19 cellular contexts compared by ENCODE assay signal in the genomic region with DNA sequence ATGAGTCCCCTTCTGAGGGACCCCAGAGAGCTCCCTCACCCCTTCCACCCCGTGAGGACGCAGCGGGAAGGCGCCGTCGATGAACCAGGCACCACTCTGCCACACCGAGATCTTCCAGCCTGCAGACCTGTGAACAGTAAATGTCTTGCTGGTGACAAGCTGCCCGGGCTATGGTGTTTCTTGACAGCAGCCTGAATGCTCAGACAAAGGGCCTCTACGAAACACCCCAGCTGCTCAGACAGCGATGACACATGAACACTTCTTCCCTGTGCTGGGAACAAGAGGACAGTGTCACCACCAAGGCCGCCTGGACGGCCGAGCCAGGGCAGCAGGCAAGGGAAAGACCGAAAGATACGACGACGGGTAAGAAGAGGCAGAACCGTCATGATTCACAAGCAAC. TPM values are rescaled to one million over a fixed set of nuclear protein-coding genes. Genes with fewer than 3 reads are reported as not detected.
DNase-seq lines count a peak whose midpoint lies in the region; ATAC-seq, FAIRE-seq and TF ChIP-seq lines count a peak whose summit lies in the region.
"Had no signal": no experiment of that assay in that cellular context is flagged by ENCODE, and none has a peak within 500 bp of the region (broad histone marks: within the 10 kb centered on the region; RNA-seq: fewer than 3 reads in every experiment).

No MANE protein-coding gene starts in this region.

- H3K56ac ChIP-seq in IMR-90 (ENCODE audit: extremely low read depth, insufficient read depth, low read length): no peak overlapping the region

- WGBS in IMR-90 (ENCODE audit: extremely low coverage in 2 of 2, insufficient read length in 1 of 2), 2 experiments: 70% methylated on average over 7 of the region's 18 CpGs; no CpG with 5 or more reads in 1 of the 2 experiments
- 97% methylated on average over 17 of the region's 18 CpGs for WGBS in HepG2 (ENCODE audit: low lambda C conversion rate)

- peaks cover 3% of the 10 kb centered on the region; the same call in 1 of the 2 replicates for H3K9me3 ChIP-seq in IMR-90 (ENCODE audit: control insufficient read depth, insufficient read depth, low read length)
- no peaks in the 10 kb centered on the region for H3K9me3 ChIP-seq in HepG2 (ENCODE audit: low read length)
- H3K9me3 ChIP-seq: pancreas, vagina had no signal

- H4K5ac ChIP-seq in IMR-90 (ENCODE audit: low read depth, low read length): no peak overlapping the region

- H4K20me1 ChIP-seq in IMR-90 (ENCODE audit: insufficient read depth, low read length) (no peaks in the 10 kb centered on the region), HepG2 (ENCODE audit: insufficient read depth, low read length) (no peaks in the 10 kb centered on the region)

- H3K4me3 ChIP-seq in IMR-90 (ENCODE audit: insufficient read depth, low read depth, low read length): no peak overlapping the region
- no peak overlapping the region for H3K4me3 ChIP-seq in HepG2 (replicated peaks in 1 of 3; ENCODE audit: insufficient read depth in 1 of 3, low read depth in 2 of 3, low read length in 3 of 3)
- H3K4me3 ChIP-seq: K562, pancreas, vagina had no signal

- TF ChIP-seq RAD21 in IMR-90 (IDR thresholded peaks at IDR 0.05; ENCODE audit: low read length): no peak
- no peak for TF ChIP-seq RAD21 in HepG2 (CRISPR knock-in tag; IDR thresholded peaks at IDR 0.05)

- no peak overlapping the region for H4K8ac ChIP-seq in IMR-90 (ENCODE audit: low read depth in 2 of 2, low read length in 2 of 2)

- H3K9me1 ChIP-seq in IMR-90 (ENCODE audit: insufficient read depth, low read length): no peaks in the 10 kb centered on the region

- H3K27me3 ChIP-seq in IMR-90 (ENCODE audit: control insufficient read depth, insufficient read depth, low read length): no peaks in the 10 kb centered on the region
- H3K27me3 ChIP-seq in HepG2 (ENCODE audit: control insufficient read depth in 1 of 2, insufficient read depth in 2 of 2, low read length in 2 of 2): no peaks in the 10 kb centered on the region
- H3K27me3 ChIP-seq: pancreas, vagina had no signal

- intact Hi-C loops in IMR-90 (cut with micrococcal nuclease): no loop called here
- intact Hi-C loops in HepG2 (cut with micrococcal nuclease; ENCODE audit: unreplicated experiment): no loop called here

- H4K91ac ChIP-seq in IMR-90 (ENCODE audit: insufficient read depth, low read depth, low read length): no peak overlapping the region

- TF ChIP-seq CTCF in IMR-90 (conservative IDR thresholded peaks at IDR 0.05; ENCODE audit: low read depth, low read length) (no peak), HepG2 (CRISPR knock-in tag; IDR thresholded peaks at IDR 0.05) (no peak), GM13977 (IDR thresholded peaks at IDR 0.05; ENCODE audit: extremely low read depth, insufficient read depth, missing control alignments) (no peak)

- no peak overlapping the region for H3K9ac ChIP-seq in IMR-90 (ENCODE audit: low read depth, low read length)
- H3K9ac ChIP-seq in HepG2 (ENCODE audit: insufficient read depth, low read depth, low read length): no peak overlapping the region

- H2BK5ac ChIP-seq in IMR-90 (ENCODE audit: low read depth, low read length, poor library complexity, severe bottlenecking): no peak overlapping the region

- ATAC-seq in IMR-90 (ENCODE audit: low read depth) (no peak), HepG2 (no peak), HG02763 (IDR thresholded peaks at IDR 0.05; ENCODE audit: unreplicated experiment) (no peak), HG03039 (IDR thresholded peaks at IDR 0.05; ENCODE audit: unreplicated experiment) (no peak)
- ATAC-seq: K562; stimulated activated naive CD8-positive, alpha-beta T cell treated with anti-CD3 and anti-CD28 coated beads, Interleukin-15, amount 100 ng/mL, for 72 hours had no signal

- BruUV-seq in IMR-90 (replicated peaks; lab: Mats Ljungman, UMichigan) (no TSS peak), HepG2 (replicated peaks; lab: Mats Ljungman, UMichigan) (no TSS peak)

- no peak overlapping the region for H3K14ac ChIP-seq in IMR-90 (replicated peaks; ENCODE audit: low read depth, low read length)

- FAIRE-seq in frontal cortex (lab: Jason Lieb, UNC) (no peak), HepG2 (lab: Jason Lieb, UNC) (no peak)
- FAIRE-seq: endometrium, K562, pancreas had no signal

- H2AFZ ChIP-seq in IMR-90 (replicated peaks; ENCODE audit: low read length, poor library complexity) (peak overlapping the region; percentile 28), HepG2 (ENCODE audit: low read length) (no peak overlapping the region)

- H3K36me3 ChIP-seq in IMR-90 (ENCODE audit: control insufficient read depth, insufficient read depth, low read length): peaks cover 16% of the 10 kb centered on the region
- peaks cover 3 to 7% of the 10 kb centered on the region in 2 experiments; a peak in 2 of 5 replicates for H3K36me3 ChIP-seq in HepG2 (replicated peaks in 1 of 2; ENCODE audit: control insufficient read depth in 1 of 2, insufficient read depth in 2 of 2, low read length in 2 of 2)
- H3K36me3 ChIP-seq: pancreas had no signal

- no peak overlapping the region for H2AK9ac ChIP-seq in IMR-90 (replicated peaks; ENCODE audit: low read depth, low read length, poor library complexity)

- H3K79me2 ChIP-seq in HepG2 (ENCODE audit: insufficient read depth, low read length): no peaks in the 10 kb centered on the region

- H3K27ac ChIP-seq in IMR-90 (ENCODE audit: insufficient read depth, low read length) (no peak overlapping the region), HepG2 (ENCODE audit: extremely low read length, insufficient read depth, low read length) (no peak overlapping the region)
- H3K27ac ChIP-seq: HL-60, pancreas, vagina had no signal

- TF ChIP-seq POLR2A in IMR-90 (IDR thresholded peaks at IDR 0.05; ENCODE audit: low read depth, low read length) (no peak), HepG2 (IDR thresholded peaks at IDR 0.05; ENCODE audit: insufficient read depth in 1 of 2, low read depth in 2 of 2, low read length in 2 of 2) (no peak)

- H3K23ac ChIP-seq in IMR-90 (ENCODE audit: low read depth, low read length): no peak overlapping the region

- no peak overlapping the region for H2AK5ac ChIP-seq in IMR-90 (ENCODE audit: low read depth, low read length)

- dilution Hi-C loops in IMR-90 (cut with HindIII; ENCODE audit: low sequenced_read_pairs, unreplicated experiment): no loop called here

- H3K4me1 ChIP-seq in IMR-90 (ENCODE audit: control insufficient read depth, insufficient read depth, low read length) (no peaks in the 10 kb centered on the region; the same call in 1 of the 2 replicates), HepG2 (ENCODE audit: insufficient read depth, low read length) (0 out of 2 replicates have a peak, but pooled peaks cover 5% of the 10 kb centered on the region)
- H3K4me1 ChIP-seq: pancreas, vagina had no signal

- no peaks in the 10 kb centered on the region; a peak in 1 of 4 replicates for H3K79me1 ChIP-seq in IMR-90 (ENCODE audit: low read depth in 1 of 2, low read length in 2 of 2)

- H3K4me2 ChIP-seq in IMR-90 (ENCODE audit: low read depth, low read length) (no peak overlapping the region), HepG2 (ENCODE audit: low read depth, low read length) (no peak overlapping the region)

- CTCF ChIA-PET in IMR-90 (lab: Yijun Ruan, JAX): no interaction called here
- CTCF ChIA-PET in HepG2 (lab: Yijun Ruan, JAX; ENCODE audit: low intra/inter-chr PET ratio, low total read pairs): no interaction called here

- no peak for DNase-seq in IMR-90
- DNase-seq in frontal cortex (ENCODE audit: low spot score in 2 of 2): peak; percentile 58 to 66
- DNase-seq in HepG2 (ENCODE audit: low spot score): no peak
- DNase-seq in pons (ENCODE audit: low spot score): peak; percentile 94
- DNase-seq in GM13977 (ENCODE audit: low spot score): no peak
- no peak for DNase-seq in 8988T
- DNase-seq: activated CD4-positive, alpha-beta T cell treated with anti-CD3 and anti-CD28 coated beads, Interleukin-2, amount 50 U/mL, for 48 hours; CD8-positive, alpha-beta memory T cell; cerebellar nuclear complex; NCI-H1092; NCI-H748 treated with DMSO at 0.1 percent for 48 hours; stimulated activated naive CD8-positive, alpha-beta T cell treated with anti-CD3 and anti-CD28 coated beads, Interleukin-15, amount 100 ng/mL, for 72 hours had no signal

- TF ChIP-seq EP300 in HepG2 (IDR thresholded peaks at IDR 0.05; ENCODE audit: low read depth in 2 of 2, low read length in 2 of 2) (no peak), HepG2 (CRISPR knock-in tag; IDR thresholded peaks at IDR 0.05; ENCODE audit: borderline replicate concordance) (no peak)

- in situ Hi-C loops in IMR-90 (cut with MboI; ENCODE audit: low sequenced_read_pairs) (no loop called here), HepG2 (cut with HindIII; ENCODE audit: extremely low pct_ligation_motif_present, low pct_unique_long_range_greater_than_20kb) (no loop called here), GM13977 (cut with MboI; ENCODE audit: low pct_unique_long_range_greater_than_20kb, low sequenced_read_pairs, unreplicated experiment) (no loop called here)

- no peak overlapping the region for H2BK120ac ChIP-seq in IMR-90 (ENCODE audit: low read depth, low read length)

- POLR2A ChIA-PET in IMR-90 (lab: Charles Lee; ENCODE audit: unreplicated experiment): no interaction called here
- POLR2A ChIA-PET in HepG2 (lab: Yijun Ruan, JAX): no interaction called here

- no peak overlapping the region for H2BK15ac ChIP-seq in IMR-90 (ENCODE audit: low read depth, low read length)

- H3K4ac ChIP-seq in IMR-90 (ENCODE audit: low read depth, low read length): no peak overlapping the region

- no peak overlapping the region for H2BK20ac ChIP-seq in IMR-90 (ENCODE audit: low read depth, low read length)

- H3K18ac ChIP-seq in IMR-90 (ENCODE audit: low read depth, low read length): no peak overlapping the region

RNA-seq across cellular contexts. Expression of a gene that starts 30.6 kb away (rescaled TPM):
- total RNA-seq in IMR-90 (2012; rRNA removed) (24.0 and 24.7 TPM in 2 replicates), frontal cortex (23.6 TPM), HepG2 (2016; rRNA removed; fragmentation: Illumina TruSeq; extraction: Trizol) (35.6 and 39.6 TPM in 2 replicates)
- polyA plus RNA-seq in IMR-90 (2012; rRNA removed) (31.6 and 36.6 TPM in 2 replicates), HepG2 (2011; rRNA removed) (20.2 and 22.1 TPM in 2 replicates)
- polyA plus RNA-seq in IMR-90 (2012; cell fraction: cytosol; rRNA removed): 35.3 and 45.5 TPM in 2 replicates
- 29.3 and 56.5 TPM in 2 replicates for polyA plus RNA-seq in IMR-90 (2012; cell fraction: nucleus; rRNA removed; ENCODE audit: low replicate concordance)
- total RNA-seq in HepG2 (2016; cell fraction: cytosol; rRNA removed; fragmentation: Illumina TruSeq; extraction: Trizol; ENCODE audit: low read depth): 33.9 and 34.6 TPM in 2 replicates
- 32.3 and 41.0 TPM in 2 replicates for total RNA-seq in HepG2 (2016; cell fraction: insoluble cytoplasmic fraction; rRNA removed; fragmentation: Illumina TruSeq; extraction: Trizol)
- total RNA-seq in HepG2 (2016; cell fraction: membrane; rRNA removed; fragmentation: Illumina TruSeq; extraction: Trizol): 50.6 and 52.4 TPM in 2 replicates
- total RNA-seq in HepG2 (2016; cell fraction: nucleus; rRNA removed; fragmentation: Illumina TruSeq; extraction: Trizol): 17.0 and 20.4 TPM in 2 replicates
- 18.4 and 31.3 TPM in 2 replicates for polyA plus RNA-seq in HepG2 (2011; cell fraction: cytosol; rRNA removed)
- 29.4 and 36.8 TPM in 2 replicates for polyA plus RNA-seq in HepG2 (2011; cell fraction: nucleus; rRNA removed)
- 16.6 and 18.3 TPM in 2 replicates for polyA plus RNA-seq in HepG2 (2012)
- 46.6 and 50.3 TPM in 2 replicates for polyA plus RNA-seq in HepG2 (2016; cell fraction: cytosol; fragmentation: Illumina TruSeq; extraction: Trizol; ENCODE audit: low read depth)
- 38.1 and 42.7 TPM in 2 replicates for polyA plus RNA-seq in HepG2 (2016; cell fraction: insoluble cytoplasmic fraction; fragmentation: Illumina TruSeq; extraction: Trizol; ENCODE audit: low read depth)
- polyA plus RNA-seq in HepG2 (2016; cell fraction: membrane; fragmentation: Illumina TruSeq; extraction: Trizol; ENCODE audit: low read depth): 50.6 and 54.4 TPM in 2 replicates
- polyA plus RNA-seq in HepG2 (2016; cell fraction: nucleus; fragmentation: Illumina TruSeq; extraction: Trizol; ENCODE audit: insufficient read depth, low read depth): 41.5 and 48.9 TPM in 2 replicates
- 14.7 and 27.7 TPM in 2 replicates for polyA minus RNA-seq in HepG2 (2011; rRNA and poly(A)+ RNA removed; ENCODE audit: low replicate concordance)
- 10.6 and 14.2 TPM in 2 replicates for polyA minus RNA-seq in HepG2 (2011; cell fraction: cytosol; rRNA and poly(A)+ RNA removed)
- polyA minus RNA-seq in HepG2 (2011; cell fraction: nucleus; rRNA and poly(A)+ RNA removed): 4.7 and 7.2 TPM in 2 replicates

RNA-seq across cellular contexts. Expression of a gene that starts 37.5 kb away (rescaled TPM):
- total RNA-seq in IMR-90 (2012; rRNA removed) (11.1 and 13.3 TPM in 2 replicates), frontal cortex (17.1 TPM), HepG2 (2016; rRNA removed; fragmentation: Illumina TruSeq; extraction: Trizol) (10.2 and 17.0 TPM in 2 replicates)
- polyA plus RNA-seq in IMR-90 (2012; rRNA removed) (13.2 and 13.7 TPM in 2 replicates), HepG2 (2011; rRNA removed) (21.4 and 26.0 TPM in 2 replicates)
- polyA plus RNA-seq in IMR-90 (2012; cell fraction: cytosol; rRNA removed): 9.1 and 13.3 TPM in 2 replicates
- polyA plus RNA-seq in IMR-90 (2012; cell fraction: nucleus; rRNA removed; ENCODE audit: low replicate concordance): 52.7 and 142 TPM in 2 replicates
- total RNA-seq in HepG2 (2016; cell fraction: cytosol; rRNA removed; fragmentation: Illumina TruSeq; extraction: Trizol; ENCODE audit: low read depth): 40.0 and 45.6 TPM in 2 replicates
- 9.9 and 18.2 TPM in 2 replicates for total RNA-seq in HepG2 (2016; cell fraction: insoluble cytoplasmic fraction; rRNA removed; fragmentation: Illumina TruSeq; extraction: Trizol)
- total RNA-seq in HepG2 (2016; cell fraction: membrane; rRNA removed; fragmentation: Illumina TruSeq; extraction: Trizol): 24.0 and 29.4 TPM in 2 replicates
- total RNA-seq in HepG2 (2016; cell fraction: nucleus; rRNA removed; fragmentation: Illumina TruSeq; extraction: Trizol): 16.8 and 20.3 TPM in 2 replicates
- polyA plus RNA-seq in HepG2 (2011; cell fraction: cytosol; rRNA removed): 12.7 and 19.9 TPM in 2 replicates
- polyA plus RNA-seq in HepG2 (2011; cell fraction: nucleus; rRNA removed): 123 and 149 TPM in 2 replicates
- 9.5 and 14.7 TPM in 2 replicates for polyA plus RNA-seq in HepG2 (2012)
- 4.1 and 5.7 TPM in 2 replicates for polyA plus RNA-seq in HepG2 (2016; cell fraction: cytosol; fragmentation: Illumina TruSeq; extraction: Trizol; ENCODE audit: low read depth)
- polyA plus RNA-seq in HepG2 (2016; cell fraction: insoluble cytoplasmic fraction; fragmentation: Illumina TruSeq; extraction: Trizol; ENCODE audit: low read depth): 11.5 and 12.7 TPM in 2 replicates
- polyA plus RNA-seq in HepG2 (2016; cell fraction: membrane; fragmentation: Illumina TruSeq; extraction: Trizol; ENCODE audit: low read depth): 7.1 and 8.7 TPM in 2 replicates
- polyA plus RNA-seq in HepG2 (2016; cell fraction: nucleus; fragmentation: Illumina TruSeq; extraction: Trizol; ENCODE audit: insufficient read depth, low read depth): 43.6 and 49.3 TPM in 2 replicates
- polyA minus RNA-seq in HepG2 (2011; rRNA and poly(A)+ RNA removed; ENCODE audit: low replicate concordance): 25.0 and 39.8 TPM in 2 replicates
- polyA minus RNA-seq in HepG2 (2011; cell fraction: cytosol; rRNA and poly(A)+ RNA removed): 13.1 and 17.1 TPM in 2 replicates
- 23.4 and 29.1 TPM in 2 replicates for polyA minus RNA-seq in HepG2 (2011; cell fraction: nucleus; rRNA and poly(A)+ RNA removed)

Comparison
In these comparisons a context has a peak if more than half of its experiments do, and no peak if none do; other contexts are left out.
1. DNase-seq: peak in frontal cortex (2 of 2) and pons (single experiment); none in IMR-90 (single experiment), HepG2 (single experiment), GM13977 (single experiment) and 8988T (single experiment).